Comparison of ENCODE assay signal across 1 cellular context in the genomic region with DNA sequence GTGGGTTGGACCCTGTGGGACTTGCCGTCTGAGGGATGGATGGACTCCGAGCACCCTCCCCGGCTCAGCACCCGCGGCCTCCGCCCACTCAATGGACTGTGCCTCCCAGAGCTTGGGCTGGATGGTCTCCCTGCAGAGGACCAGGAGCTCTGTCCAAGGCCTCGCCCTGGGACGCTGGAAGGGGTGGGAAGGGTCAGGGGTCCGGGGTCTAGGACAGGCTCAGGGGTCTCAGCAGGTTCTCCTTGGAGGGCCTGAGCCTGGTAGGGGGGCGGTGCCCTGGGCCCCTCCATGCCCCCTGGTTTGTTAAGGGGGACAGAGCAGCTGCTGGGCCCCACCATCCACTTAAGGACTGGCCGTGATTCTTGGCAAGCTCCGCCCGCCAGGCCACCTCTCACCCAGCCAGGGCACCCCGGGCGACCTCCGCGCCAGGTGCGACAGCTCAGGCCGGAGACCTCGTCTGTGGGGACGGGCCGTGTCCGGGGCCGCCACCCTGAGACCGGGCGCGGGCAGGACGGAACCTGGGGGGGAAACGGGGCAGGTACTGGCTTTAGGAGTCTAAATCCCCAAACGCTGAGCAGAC.
TF ChIP-seq lines count a peak whose summit lies in the region.

No MANE protein-coding gene starts in this region.

TF ChIP-seq in HepG2, 621 proteins besides CTCF, POLR2A, EP300 and RAD21 (continued from another document and continues in another):
- TF ChIP-seq, protein P1, sequence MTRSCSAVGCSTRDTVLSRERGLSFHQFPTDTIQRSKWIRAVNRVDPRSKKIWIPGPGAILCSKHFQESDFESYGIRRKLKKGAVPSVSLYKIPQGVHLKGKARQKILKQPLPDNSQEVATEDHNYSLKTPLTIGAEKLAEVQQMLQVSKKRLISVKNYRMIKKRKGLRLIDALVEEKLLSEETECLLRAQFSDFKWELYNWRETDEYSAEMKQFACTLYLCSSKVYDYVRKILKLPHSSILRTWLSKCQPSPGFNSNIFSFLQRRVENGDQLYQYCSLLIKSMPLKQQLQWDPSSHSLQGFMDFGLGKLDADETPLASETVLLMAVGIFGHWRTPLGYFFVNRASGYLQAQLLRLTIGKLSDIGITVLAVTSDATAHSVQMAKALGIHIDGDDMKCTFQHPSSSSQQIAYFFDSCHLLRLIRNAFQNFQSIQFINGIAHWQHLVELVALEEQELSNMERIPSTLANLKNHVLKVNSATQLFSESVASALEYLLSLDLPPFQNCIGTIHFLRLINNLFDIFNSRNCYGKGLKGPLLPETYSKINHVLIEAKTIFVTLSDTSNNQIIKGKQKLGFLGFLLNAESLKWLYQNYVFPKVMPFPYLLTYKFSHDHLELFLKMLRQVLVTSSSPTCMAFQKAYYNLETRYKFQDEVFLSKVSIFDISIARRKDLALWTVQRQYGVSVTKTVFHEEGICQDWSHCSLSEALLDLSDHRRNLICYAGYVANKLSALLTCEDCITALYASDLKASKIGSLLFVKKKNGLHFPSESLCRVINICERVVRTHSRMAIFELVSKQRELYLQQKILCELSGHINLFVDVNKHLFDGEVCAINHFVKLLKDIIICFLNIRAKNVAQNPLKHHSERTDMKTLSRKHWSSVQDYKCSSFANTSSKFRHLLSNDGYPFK (CRISPR knock-in tag; IDR thresholded peaks at IDR 0.05; ENCODE audit: borderline replicate concordance) = peak; percentile 56; the same call in 1 of the 2 replicates
- TF ChIP-seq ZNF263 (CRISPR knock-in tag; IDR thresholded peaks at IDR 0.05) (no peak; the same call in 1 of the 2 replicates), XRCC5 (optimal IDR thresholded peaks at IDR 0.05; ENCODE audit: low read length) (no peak), ZNF235 (CRISPR knock-in tag; IDR thresholded peaks at IDR 0.05; ENCODE audit: borderline replicate concordance) (0 out of 2 replicates have a peak, but pooled peaks have one; percentile 14), FOXM1 (CRISPR knock-in tag; IDR thresholded peaks at IDR 0.05) (no peak), MEIS1 (CRISPR knock-in tag; IDR thresholded peaks at IDR 0.05; ENCODE audit: borderline replicate concordance) (no peak), RFX5 (IDR thresholded peaks at IDR 0.05; ENCODE audit: low read depth, low read length) (no peak), SMAD3 (CRISPR knock-in tag; IDR thresholded peaks at IDR 0.05) (no peak), ZNF629 (CRISPR knock-in tag; conservative IDR thresholded peaks at IDR 0.05) (no peak; the same call in 1 of the 2 replicates), NFE2L2 (IDR thresholded peaks at IDR 0.05; ENCODE audit: low read length) (no peak), ZNF644 (CRISPR knock-in tag; IDR thresholded peaks at IDR 0.05; ENCODE audit: low read depth) (no peak), ZNF619 (CRISPR knock-in tag; IDR thresholded peaks at IDR 0.05) (0 out of 2 replicates have a peak, but pooled peaks have one; percentile 12), ZNF883 (CRISPR knock-in tag; IDR thresholded peaks at IDR 0.05; ENCODE audit: not compliant biosample characterization) (no peak), ZNF160 (CRISPR knock-in tag; IDR thresholded peaks at IDR 0.05) (no peak), HOXA5 (CRISPR knock-in tag; IDR thresholded peaks at IDR 0.05) (0 out of 2 replicates have a peak, but pooled peaks have one; percentile 48), CHD4 (IDR thresholded peaks at IDR 0.05; ENCODE audit: borderline replicate concordance, low read length) (no peak), ERF (CRISPR knock-in tag; IDR thresholded peaks at IDR 0.05) (no peak), KDM5A (IDR thresholded peaks at IDR 0.05; ENCODE audit: borderline replicate concordance, low read length) (no peak), FOXO1 (CRISPR knock-in tag; IDR thresholded peaks at IDR 0.05) (no peak; the same call in 1 of the 2 replicates), ZFP90 (CRISPR knock-in tag; IDR thresholded peaks at IDR 0.05; ENCODE audit: borderline replicate concordance) (0 out of 2 replicates have a peak, but pooled peaks have one; percentile 82), ZNF256 (CRISPR knock-in tag; conservative IDR thresholded peaks at IDR 0.05) (no peak), SAFB2 (CRISPR knock-in tag; IDR thresholded peaks at IDR 0.05; ENCODE audit: borderline replicate concordance, low read depth) (peak; percentile 1; the same call in 1 of the 2 replicates), SOX5 (CRISPR knock-in tag; IDR thresholded peaks at IDR 0.05; ENCODE audit: borderline replicate concordance) (no peak), GABPA (IDR thresholded peaks at IDR 0.05; ENCODE audit: low read depth, low read length) (no peak), GABPA (CRISPR knock-in tag; IDR thresholded peaks at IDR 0.05; ENCODE audit: low read depth) (no peak), MATR3 (CRISPR knock-in tag; IDR thresholded peaks at IDR 0.05) (no peak), TRIM24 (CRISPR knock-in tag; IDR thresholded peaks at IDR 0.05) (no peak), KMT2A (CRISPR knock-in tag; IDR thresholded peaks at IDR 0.05) (0 out of 2 replicates have a peak, but pooled peaks have one; percentile 21)
- TF ChIP-seq, protein P2, sequence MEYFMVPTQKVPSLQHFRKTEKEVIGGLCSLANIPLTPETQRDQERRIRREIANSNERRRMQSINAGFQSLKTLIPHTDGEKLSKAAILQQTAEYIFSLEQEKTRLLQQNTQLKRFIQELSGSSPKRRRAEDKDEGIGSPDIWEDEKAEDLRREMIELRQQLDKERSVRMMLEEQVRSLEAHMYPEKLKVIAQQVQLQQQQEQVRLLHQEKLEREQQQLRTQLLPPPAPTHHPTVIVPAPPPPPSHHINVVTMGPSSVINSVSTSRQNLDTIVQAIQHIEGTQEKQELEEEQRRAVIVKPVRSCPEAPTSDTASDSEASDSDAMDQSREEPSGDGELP (IDR thresholded peaks at IDR 0.05; ENCODE audit: borderline replicate concordance, low read depth) = no peak
- TF ChIP-seq, protein P3, sequence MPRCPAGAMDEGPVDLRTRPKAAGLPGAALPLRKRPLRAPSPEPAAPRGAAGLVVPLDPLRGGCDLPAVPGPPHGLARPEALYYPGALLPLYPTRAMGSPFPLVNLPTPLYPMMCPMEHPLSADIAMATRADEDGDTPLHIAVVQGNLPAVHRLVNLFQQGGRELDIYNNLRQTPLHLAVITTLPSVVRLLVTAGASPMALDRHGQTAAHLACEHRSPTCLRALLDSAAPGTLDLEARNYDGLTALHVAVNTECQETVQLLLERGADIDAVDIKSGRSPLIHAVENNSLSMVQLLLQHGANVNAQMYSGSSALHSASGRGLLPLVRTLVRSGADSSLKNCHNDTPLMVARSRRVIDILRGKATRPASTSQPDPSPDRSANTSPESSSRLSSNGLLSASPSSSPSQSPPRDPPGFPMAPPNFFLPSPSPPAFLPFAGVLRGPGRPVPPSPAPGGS (CRISPR knock-in tag; IDR thresholded peaks at IDR 0.05) = no peak
- TF ChIP-seq, protein P4, sequence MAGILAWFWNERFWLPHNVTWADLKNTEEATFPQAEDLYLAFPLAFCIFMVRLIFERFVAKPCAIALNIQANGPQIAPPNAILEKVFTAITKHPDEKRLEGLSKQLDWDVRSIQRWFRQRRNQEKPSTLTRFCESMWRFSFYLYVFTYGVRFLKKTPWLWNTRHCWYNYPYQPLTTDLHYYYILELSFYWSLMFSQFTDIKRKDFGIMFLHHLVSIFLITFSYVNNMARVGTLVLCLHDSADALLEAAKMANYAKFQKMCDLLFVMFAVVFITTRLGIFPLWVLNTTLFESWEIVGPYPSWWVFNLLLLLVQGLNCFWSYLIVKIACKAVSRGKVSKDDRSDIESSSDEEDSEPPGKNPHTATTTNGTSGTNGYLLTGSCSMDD (CRISPR knock-in tag; IDR thresholded peaks at IDR 0.05) = no peak
- TF ChIP-seq, protein P5, sequence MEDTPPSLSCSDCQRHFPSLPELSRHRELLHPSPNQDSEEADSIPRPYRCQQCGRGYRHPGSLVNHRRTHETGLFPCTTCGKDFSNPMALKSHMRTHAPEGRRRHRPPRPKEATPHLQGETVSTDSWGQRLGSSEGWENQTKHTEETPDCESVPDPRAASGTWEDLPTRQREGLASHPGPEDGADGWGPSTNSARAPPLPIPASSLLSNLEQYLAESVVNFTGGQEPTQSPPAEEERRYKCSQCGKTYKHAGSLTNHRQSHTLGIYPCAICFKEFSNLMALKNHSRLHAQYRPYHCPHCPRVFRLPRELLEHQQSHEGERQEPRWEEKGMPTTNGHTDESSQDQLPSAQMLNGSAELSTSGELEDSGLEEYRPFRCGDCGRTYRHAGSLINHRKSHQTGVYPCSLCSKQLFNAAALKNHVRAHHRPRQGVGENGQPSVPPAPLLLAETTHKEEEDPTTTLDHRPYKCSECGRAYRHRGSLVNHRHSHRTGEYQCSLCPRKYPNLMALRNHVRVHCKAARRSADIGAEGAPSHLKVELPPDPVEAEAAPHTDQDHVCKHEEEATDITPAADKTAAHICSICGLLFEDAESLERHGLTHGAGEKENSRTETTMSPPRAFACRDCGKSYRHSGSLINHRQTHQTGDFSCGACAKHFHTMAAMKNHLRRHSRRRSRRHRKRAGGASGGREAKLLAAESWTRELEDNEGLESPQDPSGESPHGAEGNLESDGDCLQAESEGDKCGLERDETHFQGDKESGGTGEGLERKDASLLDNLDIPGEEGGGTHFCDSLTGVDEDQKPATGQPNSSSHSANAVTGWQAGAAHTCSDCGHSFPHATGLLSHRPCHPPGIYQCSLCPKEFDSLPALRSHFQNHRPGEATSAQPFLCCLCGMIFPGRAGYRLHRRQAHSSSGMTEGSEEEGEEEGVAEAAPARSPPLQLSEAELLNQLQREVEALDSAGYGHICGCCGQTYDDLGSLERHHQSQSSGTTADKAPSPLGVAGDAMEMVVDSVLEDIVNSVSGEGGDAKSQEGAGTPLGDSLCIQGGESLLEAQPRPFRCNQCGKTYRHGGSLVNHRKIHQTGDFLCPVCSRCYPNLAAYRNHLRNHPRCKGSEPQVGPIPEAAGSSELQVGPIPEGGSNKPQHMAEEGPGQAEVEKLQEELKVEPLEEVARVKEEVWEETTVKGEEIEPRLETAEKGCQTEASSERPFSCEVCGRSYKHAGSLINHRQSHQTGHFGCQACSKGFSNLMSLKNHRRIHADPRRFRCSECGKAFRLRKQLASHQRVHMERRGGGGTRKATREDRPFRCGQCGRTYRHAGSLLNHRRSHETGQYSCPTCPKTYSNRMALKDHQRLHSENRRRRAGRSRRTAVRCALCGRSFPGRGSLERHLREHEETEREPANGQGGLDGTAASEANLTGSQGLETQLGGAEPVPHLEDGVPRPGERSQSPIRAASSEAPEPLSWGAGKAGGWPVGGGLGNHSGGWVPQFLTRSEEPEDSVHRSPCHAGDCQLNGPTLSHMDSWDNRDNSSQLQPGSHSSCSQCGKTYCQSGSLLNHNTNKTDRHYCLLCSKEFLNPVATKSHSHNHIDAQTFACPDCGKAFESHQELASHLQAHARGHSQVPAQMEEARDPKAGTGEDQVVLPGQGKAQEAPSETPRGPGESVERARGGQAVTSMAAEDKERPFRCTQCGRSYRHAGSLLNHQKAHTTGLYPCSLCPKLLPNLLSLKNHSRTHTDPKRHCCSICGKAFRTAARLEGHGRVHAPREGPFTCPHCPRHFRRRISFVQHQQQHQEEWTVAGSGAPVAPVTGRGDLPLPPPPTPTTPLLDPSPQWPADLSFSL (CRISPR knock-in tag; IDR thresholded peaks at IDR 0.05) = no peak
- TF ChIP-seq, protein P6, sequence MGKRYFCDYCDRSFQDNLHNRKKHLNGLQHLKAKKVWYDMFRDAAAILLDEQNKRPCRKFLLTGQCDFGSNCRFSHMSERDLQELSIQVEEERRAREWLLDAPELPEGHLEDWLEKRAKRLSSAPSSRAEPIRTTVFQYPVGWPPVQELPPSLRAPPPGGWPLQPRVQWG (CRISPR knock-in tag; IDR thresholded peaks at IDR 0.05; ENCODE audit: borderline replicate concordance, low read depth) = no peak
- TF ChIP-seq, protein P7, sequence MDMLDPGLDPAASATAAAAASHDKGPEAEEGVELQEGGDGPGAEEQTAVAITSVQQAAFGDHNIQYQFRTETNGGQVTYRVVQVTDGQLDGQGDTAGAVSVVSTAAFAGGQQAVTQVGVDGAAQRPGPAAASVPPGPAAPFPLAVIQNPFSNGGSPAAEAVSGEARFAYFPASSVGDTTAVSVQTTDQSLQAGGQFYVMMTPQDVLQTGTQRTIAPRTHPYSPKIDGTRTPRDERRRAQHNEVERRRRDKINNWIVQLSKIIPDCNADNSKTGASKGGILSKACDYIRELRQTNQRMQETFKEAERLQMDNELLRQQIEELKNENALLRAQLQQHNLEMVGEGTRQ (IDR thresholded peaks at IDR 0.05; ENCODE audit: low read depth, low read length) = no peak
- TF ChIP-seq, protein P7 (CRISPR knock-in tag; IDR thresholded peaks at IDR 0.05; ENCODE audit: borderline replicate concordance) = no peak
- TF ChIP-seq, protein P8, sequence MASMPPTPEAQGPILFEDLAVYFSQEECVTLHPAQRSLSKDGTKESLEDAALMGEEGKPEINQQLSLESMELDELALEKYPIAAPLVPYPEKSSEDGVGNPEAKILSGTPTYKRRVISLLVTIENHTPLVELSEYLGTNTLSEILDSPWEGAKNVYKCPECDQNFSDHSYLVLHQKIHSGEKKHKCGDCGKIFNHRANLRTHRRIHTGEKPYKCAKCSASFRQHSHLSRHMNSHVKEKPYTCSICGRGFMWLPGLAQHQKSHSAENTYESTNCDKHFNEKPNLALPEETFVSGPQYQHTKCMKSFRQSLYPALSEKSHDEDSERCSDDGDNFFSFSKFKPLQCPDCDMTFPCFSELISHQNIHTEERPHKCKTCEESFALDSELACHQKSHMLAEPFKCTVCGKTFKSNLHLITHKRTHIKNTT (CRISPR knock-in tag; IDR thresholded peaks at IDR 0.05) = no peak
